Comparison of ENCODE assay signal across 16 cellular contexts in genomic region chr21:37415938-37416337, GRCh38. TPM values are rescaled to one million over a fixed set of nuclear protein-coding genes. Genes with fewer than 3 reads are reported as not detected.
DNase-seq lines count a peak whose midpoint lies in the region; ATAC-seq and TF ChIP-seq lines count a peak whose summit lies in the region.
"Had no signal": no experiment of that assay in that cellular context is flagged by ENCODE, and none has a peak within 500 bp of the region (broad histone marks: within the 10 kb centered on the region; RNA-seq: fewer than 3 reads in every experiment).

No MANE protein-coding gene starts in this region.

- H3K36me3 ChIP-seq in IMR-90 (ENCODE audit: control insufficient read depth, insufficient read depth, low read length) (no peaks in the 10 kb centered on the region), neutrophil (no peaks in the 10 kb centered on the region)
- H3K36me3 ChIP-seq: stomach had no signal

- no peak overlapping the region for H2BK15ac ChIP-seq in IMR-90 (ENCODE audit: low read depth, low read length)

- H3K9me3 ChIP-seq in IMR-90 (ENCODE audit: control insufficient read depth, insufficient read depth, low read length) (no peaks in the 10 kb centered on the region), neutrophil (no peaks in the 10 kb centered on the region)
- H3K9me3 ChIP-seq: stomach had no signal

- POLR2A ChIA-PET in IMR-90 (lab: Charles Lee; ENCODE audit: unreplicated experiment), result no interaction called here

- CTCF ChIA-PET in IMR-90 (lab: Yijun Ruan, JAX), result no interaction called here

- H3K4me1 ChIP-seq in IMR-90 (ENCODE audit: control insufficient read depth, insufficient read depth, low read length), result peaks cover 17% of the 10 kb centered on the region
- peaks cover 15 to 33% of the 10 kb centered on the region in 2 experiments for H3K4me1 ChIP-seq in neutrophil (ENCODE audit: control insufficient read depth in 1 of 2, insufficient read depth in 1 of 2, low read depth in 1 of 2, low read length in 1 of 2)

- H3K27me3 Mint-ChIP-seq in activated CD4-positive, alpha-beta T cell treated with anti-CD3 and anti-CD28 coated beads, Interleukin-2, amount 10 ng/mL, durations not matched to agents 24 days and 14 days, result no peaks in the 10 kb centered on the region
- peaks cover 1% of the 10 kb centered on the region for H3K27me3 Mint-ChIP-seq in endothelial cell (ENCODE audit: unreplicated experiment)
- H3K27me3 Mint-ChIP-seq: IgD-negative memory B cell had no signal

- no peaks in the 10 kb centered on the region for H3K9me3 Mint-ChIP-seq in activated CD4-positive, alpha-beta T cell treated with anti-CD3 and anti-CD28 coated beads, Interleukin-2, amount 10 ng/mL, durations not matched to agents 24 days and 14 days
- no peaks in the 10 kb centered on the region for H3K9me3 Mint-ChIP-seq in endothelial cell (ENCODE audit: unreplicated experiment)
- H3K9me3 Mint-ChIP-seq: activated naive CD4-positive, alpha-beta T cell treated with anti-CD3 and anti-CD28 coated beads for 36 hours; IgD-negative memory B cell had no signal

- no peak overlapping the region for H2AFZ ChIP-seq in IMR-90 (replicated peaks; ENCODE audit: low read length, poor library complexity)

- H3K79me1 ChIP-seq in IMR-90 (ENCODE audit: low read depth in 1 of 2, low read length in 2 of 2), result peaks cover 21 to 69% of the 10 kb centered on the region in 2 experiments

- no TSS peak for BruUV-seq in IMR-90 (replicated peaks; lab: Mats Ljungman, UMichigan)

- peaks cover 64% of the 10 kb centered on the region for H4K20me1 ChIP-seq in IMR-90 (ENCODE audit: insufficient read depth, low read length)

- H3K27ac Mint-ChIP-seq in activated CD4-positive, alpha-beta T cell treated with anti-CD3 and anti-CD28 coated beads, Interleukin-2, amount 10 ng/mL, durations not matched to agents 24 days and 14 days, result peak overlapping the region; percentile 58
- H3K27ac Mint-ChIP-seq in endothelial cell (ENCODE audit: unreplicated experiment), result peak overlapping the region; percentile 7
- H3K27ac Mint-ChIP-seq: activated naive CD4-positive, alpha-beta T cell treated with anti-CD3 and anti-CD28 coated beads for 36 hours had no signal

- H3K56ac ChIP-seq in IMR-90 (ENCODE audit: extremely low read depth, insufficient read depth, low read length), result no peak overlapping the region

- H3K4me2 ChIP-seq in IMR-90 (ENCODE audit: low read depth, low read length), result no peak overlapping the region; the same call in 1 of the 2 replicates

- H3K4ac ChIP-seq in IMR-90 (ENCODE audit: low read depth, low read length), result no peak overlapping the region

- H3K9me1 ChIP-seq in IMR-90 (ENCODE audit: insufficient read depth, low read length), result peaks cover 10% of the 10 kb centered on the region

- no peak for TF ChIP-seq POLR2A in IMR-90 (IDR thresholded peaks at IDR 0.05; ENCODE audit: low read depth, low read length)

- WGBS in IMR-90 (ENCODE audit: extremely low coverage in 2 of 2, insufficient read length in 1 of 2), 2 experiments, result no CpG with 5 or more reads among the region's 2 CpGs

- no peak overlapping the region; the same call in 1 of the 2 replicates for H3K18ac ChIP-seq in IMR-90 (ENCODE audit: low read depth, low read length)

- H3K27me3 ChIP-seq in IMR-90 (ENCODE audit: control insufficient read depth, insufficient read depth, low read length), result no peaks in the 10 kb centered on the region
- no peaks in the 10 kb centered on the region for H3K27me3 ChIP-seq in neutrophil
- H3K27me3 ChIP-seq: stomach had no signal

- peaks cover 62% of the 10 kb centered on the region for H3K4me1 Mint-ChIP-seq in activated CD4-positive, alpha-beta T cell treated with anti-CD3 and anti-CD28 coated beads, Interleukin-2, amount 10 ng/mL, durations not matched to agents 24 days and 14 days
- peaks cover 51% of the 10 kb centered on the region for H3K4me1 Mint-ChIP-seq in endothelial cell (ENCODE audit: unreplicated experiment)

- no peak overlapping the region; the same call in 1 of the 2 replicates for H2AK5ac ChIP-seq in IMR-90 (ENCODE audit: low read depth, low read length)

- H3K27ac ChIP-seq in IMR-90 (ENCODE audit: insufficient read depth, low read length), result no peak overlapping the region
- H3K27ac ChIP-seq in neutrophil, result peak overlapping the region; percentile 35
- H3K27ac ChIP-seq: C4-2B had no signal

- peak overlapping the region; percentile 63 for H2BK5ac ChIP-seq in IMR-90 (ENCODE audit: low read depth, low read length, poor library complexity, severe bottlenecking)

- in situ Hi-C loops in IMR-90 (cut with MboI; ENCODE audit: low sequenced_read_pairs), result no loop called here

- dilution Hi-C loops in IMR-90 (cut with HindIII; ENCODE audit: low sequenced_read_pairs, unreplicated experiment), result no loop called here

- no peak overlapping the region for H2BK120ac ChIP-seq in IMR-90 (ENCODE audit: low read depth, low read length)

- H3K36me3 Mint-ChIP-seq in activated CD4-positive, alpha-beta T cell treated with anti-CD3 and anti-CD28 coated beads, Interleukin-2, amount 10 ng/mL, durations not matched to agents 24 days and 14 days (ENCODE audit: low read depth), result peaks cover 14% of the 10 kb centered on the region
- no peaks in the 10 kb centered on the region for H3K36me3 Mint-ChIP-seq in endothelial cell (ENCODE audit: low read depth, unreplicated experiment)
- H3K36me3 Mint-ChIP-seq: IgD-negative memory B cell had no signal

- intact Hi-C loops in activated CD4-positive, alpha-beta T cell treated with anti-CD3 and anti-CD28 coated beads, Interleukin-2, amount 10 ng/mL, durations not matched to agents 24 days and 14 days (cut with micrococcal nuclease), result no loop called here
- intact Hi-C loops in IMR-90 (cut with micrococcal nuclease), result loop anchor here (5.0 kb wide), 1 partner anchor 36 kb away; no protein-coding TSS in a partner anchor

- no peak overlapping the region for H2AK9ac ChIP-seq in IMR-90 (replicated peaks; ENCODE audit: low read depth, low read length, poor library complexity)

- peak overlapping the region; percentile 68; the same call in 1 of the 2 replicates for H3K23ac ChIP-seq in IMR-90 (ENCODE audit: low read depth, low read length)

- no peak for DNase-seq in activated CD4-positive, alpha-beta T cell treated with anti-CD3 and anti-CD28 coated beads, Interleukin-2, amount 10 ng/mL, durations not matched to agents 24 days and 14 days
- no peak for DNase-seq in activated CD4-positive, alpha-beta T cell treated with anti-CD3 and anti-CD28 coated beads for 1 hour
- DNase-seq in IMR-90 (no peak), endothelial cell (ENCODE audit: low spot score) (no peak), NCI-H146 treated with DMSO at 0.1 percent for 48 hours (lab: John Stamatoyannopoulos, UW; ENCODE audit: unreplicated experiment) (no peak), hepatic stellate cell (ENCODE audit: low spot score) (no peak), AML-193 (lab: John Stamatoyannopoulos, UW) (no peak)
- DNase-seq: activated naive CD4-positive, alpha-beta T cell treated with anti-CD3 and anti-CD28 coated beads for 36 hours; hypothalamus; NCI-H2107; NCI-H748 treated with DMSO at 0.1 percent for 48 hours; posterior cingulate gyrus; stomach had no signal

- H3K4me3 ChIP-seq in IMR-90 (ENCODE audit: insufficient read depth, low read depth, low read length) (no peak overlapping the region), neutrophil (ENCODE audit: low read depth in 1 of 2, low read length in 1 of 2) (no peak overlapping the region)
- H3K4me3 ChIP-seq: stomach had no signal

- H4K8ac ChIP-seq in IMR-90 (ENCODE audit: low read depth in 2 of 2, low read length in 2 of 2), result no peak overlapping the region

- no peak for TF ChIP-seq CTCF in IMR-90 (conservative IDR thresholded peaks at IDR 0.05; ENCODE audit: low read depth, low read length)
- TF ChIP-seq CTCF in endothelial cell (IDR thresholded peaks at IDR 0.05; ENCODE audit: unreplicated experiment), result no peak
- TF ChIP-seq CTCF in neutrophil (IDR thresholded peaks at IDR 0.05), result no peak

- H3K4me3 Mint-ChIP-seq in activated CD4-positive, alpha-beta T cell treated with anti-CD3 and anti-CD28 coated beads, Interleukin-2, amount 10 ng/mL, durations not matched to agents 24 days and 14 days, result no peak overlapping the region
- H3K4me3 Mint-ChIP-seq in endothelial cell (ENCODE audit: unreplicated experiment), result no peak overlapping the region
- H3K4me3 Mint-ChIP-seq: activated naive CD4-positive, alpha-beta T cell treated with anti-CD3 and anti-CD28 coated beads for 36 hours had no signal

- no peak overlapping the region for H4K91ac ChIP-seq in IMR-90 (ENCODE audit: insufficient read depth, low read depth, low read length)

- no peak for TF ChIP-seq RAD21 in IMR-90 (IDR thresholded peaks at IDR 0.05; ENCODE audit: low read length)

- ATAC-seq in IMR-90 (ENCODE audit: low read depth), result no peak

- peak overlapping the region; percentile 67; the same call in 1 of the 2 replicates for H4K5ac ChIP-seq in IMR-90 (ENCODE audit: low read depth, low read length)

- H3K14ac ChIP-seq in IMR-90 (replicated peaks; ENCODE audit: low read depth, low read length), result peak overlapping the region; percentile 77; the same call in 1 of the 2 replicates

- H3K9ac ChIP-seq in IMR-90 (ENCODE audit: low read depth, low read length), result no peak overlapping the region

- H2BK20ac ChIP-seq in IMR-90 (ENCODE audit: low read depth, low read length), result no peak overlapping the region

TF ChIP-seq in IMR-90, 13 proteins besides CTCF, POLR2A, EP300 and RAD21 (continues in another document):
- TF ChIP-seq MAFK (IDR thresholded peaks at IDR 0.05; ENCODE audit: low read depth, low read length), result no peak
- TF ChIP-seq ELK1 (IDR thresholded peaks at IDR 0.05; ENCODE audit: borderline replicate concordance, low read depth, low read length), result no peak
- no peak for TF ChIP-seq CHD1 (IDR thresholded peaks at IDR 0.05; ENCODE audit: low read depth, low read length)
- no peak for TF ChIP-seq SMC3 (IDR thresholded peaks at IDR 0.05; ENCODE audit: low read depth, low read length)
- no peak for TF ChIP-seq NFE2L2 (IDR thresholded peaks at IDR 0.05; ENCODE audit: low read depth, low read length)
- no peak for TF ChIP-seq BHLHE40 (IDR thresholded peaks at IDR 0.05; ENCODE audit: low read depth, low read length)

RNA-seq across cellular contexts. Expression of gene DYRK1A, which starts 49.4 kb away (rescaled TPM):
- 60.9 and 64.9 TPM in 2 replicates for total RNA-seq in activated CD4-positive, alpha-beta T cell treated with anti-CD3 and anti-CD28 coated beads, Interleukin-2, amount 10 ng/mL, durations not matched to agents 24 days and 14 days
- 41.9 and 50.5 TPM in 2 replicates for total RNA-seq in IMR-90 (2012; rRNA removed)
- polyA plus RNA-seq in IMR-90 (2012; rRNA removed), result 18.6 and 22.2 TPM in 2 replicates
- 3.9 and 14.0 TPM in 2 replicates for polyA plus RNA-seq in IMR-90 (2012; cell fraction: cytosol; rRNA removed)
- polyA plus RNA-seq in IMR-90 (2012; cell fraction: nucleus; rRNA removed; ENCODE audit: low replicate concordance), result 55.1 and 65.8 TPM in 2 replicates
- total RNA-seq in endothelial cell (ENCODE audit: unreplicated experiment), result 87.5 TPM
